In genomic region chr17:50625032-50625871, GRCh38 we compare ENCODE assay signal across 9 cellular contexts.
"Had no signal": no experiment of that assay in that cellular context is flagged by ENCODE, and none has a peak within 500 bp of the region (broad histone marks: within the 10 kb centered on the region; RNA-seq: fewer than 3 reads in every experiment).

No MANE protein-coding gene starts in this region.

- H3K4me3 Mint-ChIP-seq: activated naive CD8-positive, alpha-beta T cell; activated T-cell treated with anti-CD3 and anti-CD28 coated beads, Interleukin-2, amount 50 U/mL, for 4 hours; immature natural killer cell; naive thymus-derived CD4-positive, alpha-beta T cell; stimulated activated naive B cell treated with anti-CD40 and anti-IgM and Interleukin-4, amounts not matched to agents 10 μg/mL and 1 μg/mL and 100 μg/mL, for 72 hours had no signal

- H3K27ac Mint-ChIP-seq: activated naive CD8-positive, alpha-beta T cell; naive thymus-derived CD4-positive, alpha-beta T cell; stimulated activated naive B cell treated with anti-CD40 and anti-IgM and Interleukin-4, amounts not matched to agents 10 μg/mL and 1 μg/mL and 100 μg/mL, for 72 hours had no signal

- H3K4me3 ChIP-seq: lung, prostate gland, transverse colon had no signal

- DNase-seq: activated gamma-delta T cell had no signal

- H3K9me3 ChIP-seq: prostate gland, transverse colon had no signal

- H3K27ac ChIP-seq: prostate gland, transverse colon had no signal

- H3K4me1 ChIP-seq: prostate gland had no signal

- H3K36me3 ChIP-seq: prostate gland, transverse colon had no signal

- H3K36me3 Mint-ChIP-seq: activated naive CD8-positive, alpha-beta T cell; immature natural killer cell; naive thymus-derived CD4-positive, alpha-beta T cell; stimulated activated naive B cell treated with anti-CD40 and anti-IgM and Interleukin-4, amounts not matched to agents 10 μg/mL and 1 μg/mL and 100 μg/mL, for 72 hours had no signal

- H3K9me3 Mint-ChIP-seq: activated T-cell treated with anti-CD3 and anti-CD28 coated beads, Interleukin-2, amount 50 U/mL, for 4 hours; immature natural killer cell; naive thymus-derived CD4-positive, alpha-beta T cell; stimulated activated naive B cell treated with anti-CD40 and anti-IgM and Interleukin-4, amounts not matched to agents 10 μg/mL and 1 μg/mL and 100 μg/mL, for 72 hours had no signal
